Comparison of ENCODE assay signal across 8 cellular contexts in the genomic region with DNA sequence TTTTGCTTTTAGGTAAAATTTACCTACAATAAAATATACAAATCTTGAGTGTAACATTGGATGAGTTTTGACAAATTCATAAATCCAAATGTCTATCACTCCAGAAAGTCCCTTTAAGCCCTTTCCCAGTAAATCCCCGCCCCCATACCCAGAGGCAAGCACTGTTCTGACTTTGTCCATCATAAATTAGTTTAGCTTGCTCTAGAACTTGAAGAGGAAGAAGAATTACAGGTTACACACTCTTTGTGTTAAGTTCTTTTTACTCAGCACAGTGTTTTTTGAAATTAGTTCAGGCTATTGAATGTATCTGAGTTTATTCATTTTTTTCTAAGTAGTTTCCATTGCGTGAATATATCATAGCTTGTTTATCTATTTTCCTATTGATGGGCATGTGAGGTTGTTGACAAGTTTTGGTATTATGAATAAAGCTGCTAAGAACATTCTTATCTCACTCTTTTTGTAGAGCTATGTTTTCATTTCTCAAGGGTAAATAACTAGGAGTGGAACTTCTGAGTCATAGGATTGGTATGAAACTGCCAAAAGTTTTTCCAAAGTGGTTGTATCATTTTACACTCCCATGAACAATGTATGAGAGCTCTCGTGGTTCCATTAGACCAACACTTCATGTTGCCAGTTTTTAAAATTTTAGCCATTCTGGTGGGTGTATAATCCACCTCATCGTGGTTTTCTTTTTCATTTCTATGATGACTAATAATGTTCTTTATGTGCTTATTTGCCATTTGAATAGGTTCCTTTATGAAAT. TPM values are rescaled to one million over a fixed set of nuclear protein-coding genes. Genes with fewer than 3 reads are reported as not detected.
DNase-seq lines count a peak whose midpoint lies in the region; ATAC-seq and TF ChIP-seq lines count a peak whose summit lies in the region.

No MANE protein-coding gene starts in this region.

- H3K27me3 Mint-ChIP-seq in stimulated activated naive CD8-positive, alpha-beta T cell treated with anti-CD3 and anti-CD28 coated beads, Interleukin-15, Interleukin-2, amounts not matched to agents 100 ng/mL and 50 ng/mL, for 24 hours: no peaks in the 10 kb centered on the region

- intact Hi-C loops in PC-3 (cut with micrococcal nuclease): no loop called here

- H3K9me3 ChIP-seq in PC-3 (ENCODE audit: low read length): no peaks in the 10 kb centered on the region

- H3K4me3 Mint-ChIP-seq in stimulated activated naive CD8-positive, alpha-beta T cell treated with anti-CD3 and anti-CD28 coated beads, Interleukin-15, Interleukin-2, amounts not matched to agents 100 ng/mL and 50 ng/mL, for 24 hours: peak overlapping the region; percentile 48

- no TSS peak for BruUV-seq in PC-3 (replicated peaks; lab: Mats Ljungman, UMichigan)

- peak overlapping the region; percentile 78 for H3K4me2 ChIP-seq in PC-3 (ENCODE audit: low read length)

- peak; percentile 58 for ATAC-seq in GM21717 (IDR thresholded peaks at IDR 0.05; ENCODE audit: unreplicated experiment)
- peak; percentile 90 for ATAC-seq in PC-3

- peaks cover 7% of the 10 kb centered on the region for H3F3A ChIP-seq in PC-3 (ENCODE audit: low read length, unreplicated experiment)

- H3K9ac ChIP-seq in PC-3 (ENCODE audit: low read length): peak overlapping the region; percentile 17

- H3K4me3 ChIP-seq in BJ (ENCODE audit: low read depth, low read length) (no peak overlapping the region), PC-3 (ENCODE audit: low read length) (peak overlapping the region; percentile 26; the same call in 1 of the 2 replicates)

- H3K36me3 ChIP-seq in BJ (ENCODE audit: control insufficient read depth, insufficient read depth, low read length): no peaks in the 10 kb centered on the region
- H3K36me3 ChIP-seq in PC-3 (ENCODE audit: low read depth, low read length): no peaks in the 10 kb centered on the region

- H3K4me1 ChIP-seq in PC-3 (ENCODE audit: insufficient read depth, low read length): peaks cover 25% of the 10 kb centered on the region

- H3K79me2 ChIP-seq in PC-3 (ENCODE audit: low read length): no peaks in the 10 kb centered on the region

- peak; percentile 75 for DNase-seq in BJ (ENCODE audit: low read depth)
- peak; percentile 92 for DNase-seq in PC-3
- peak; percentile 89 for DNase-seq in fibroblast of gingiva (ENCODE audit: low read depth)
- no peak for DNase-seq in NCI-H526 treated with DMSO at 0.1 percent for 48 hours (lab: John Stamatoyannopoulos, UW)
- DNase-seq in NCI-H774 (lab: John Stamatoyannopoulos, UW): no peak
- no peak for DNase-seq in NCI-H1048 (lab: John Stamatoyannopoulos, UW)

- H3K27ac Mint-ChIP-seq in stimulated activated naive CD8-positive, alpha-beta T cell treated with anti-CD3 and anti-CD28 coated beads, Interleukin-15, Interleukin-2, amounts not matched to agents 100 ng/mL and 50 ng/mL, for 24 hours: peak overlapping the region; percentile 84

- H4K20me1 ChIP-seq in PC-3 (ENCODE audit: low read length): no peaks in the 10 kb centered on the region

- TF ChIP-seq CTCF in BJ (IDR thresholded peaks at IDR 0.05; ENCODE audit: insufficient read depth, low read depth, low read length) (no peak), PC-3 (conservative IDR thresholded peaks at IDR 0.05; ENCODE audit: low read depth, low read length) (no peak)

- no peaks in the 10 kb centered on the region for H3K9me3 Mint-ChIP-seq in stimulated activated naive CD8-positive, alpha-beta T cell treated with anti-CD3 and anti-CD28 coated beads, Interleukin-15, Interleukin-2, amounts not matched to agents 100 ng/mL and 50 ng/mL, for 24 hours

- no peaks in the 10 kb centered on the region for H3K9me2 ChIP-seq in PC-3 (replicated peaks; ENCODE audit: low read length)

- POLR2A ChIA-PET in BJ (lab: Charles Lee) (interaction anchor here (0.6 kb wide), 1 partner anchor 322 kb away, joined by 3 read pairs; the partner anchor contains the start of gene COPS4), PC-3 (lab: Charles Lee; ENCODE audit: unreplicated experiment) (no interaction called here)

- CTCF ChIA-PET in BJ (lab: Yijun Ruan, JAX) (interaction anchor here (0.7 to 0.8 kb wide), 3 partner anchors 39 to 92 kb away, joined by 3 to 4 read pairs (median 3); no protein-coding TSS in a partner anchor), PC-3 (lab: Charles Lee) (interaction anchor here (0.6 kb wide), 1 partner anchor 76 kb away, joined by 3 read pairs; no protein-coding TSS in a partner anchor)

- no peaks in the 10 kb centered on the region for H3K36me3 Mint-ChIP-seq in stimulated activated naive CD8-positive, alpha-beta T cell treated with anti-CD3 and anti-CD28 coated beads, Interleukin-15, Interleukin-2, amounts not matched to agents 100 ng/mL and 50 ng/mL, for 24 hours (ENCODE audit: low read depth)

- no peaks in the 10 kb centered on the region for H3K27me3 ChIP-seq in BJ (ENCODE audit: control insufficient read depth, insufficient read depth, low read length)
- no peaks in the 10 kb centered on the region for H3K27me3 ChIP-seq in PC-3 (ENCODE audit: low read length)

- H2AFZ ChIP-seq in PC-3 (ENCODE audit: low read length): no peak overlapping the region

- peaks cover 21% of the 10 kb centered on the region for H3K4me1 Mint-ChIP-seq in stimulated activated naive CD8-positive, alpha-beta T cell treated with anti-CD3 and anti-CD28 coated beads, Interleukin-15, Interleukin-2, amounts not matched to agents 100 ng/mL and 50 ng/mL, for 24 hours (ENCODE audit: low read depth)

- peak overlapping the region; percentile 70 for H3K27ac ChIP-seq in PC-3 (ENCODE audit: low read length)

RNA-seq across cellular contexts. Expression of gene HPSE, which starts 22.4 kb away (rescaled TPM):
- polyA plus RNA-seq in BJ (2011; rRNA removed): 0.71 and 1.1 TPM in 2 replicates
- polyA minus RNA-seq in BJ (2011; rRNA and poly(A)+ RNA removed): 0.36 and 0.43 TPM in 2 replicates
- total RNA-seq in PC-3 (2014; rRNA removed): 4.2 and 9.1 TPM in 2 replicates

Comparison
In these comparisons a context has a peak if more than half of its experiments do, and no peak if none do; other contexts are left out.
1. DNase-seq: peak in BJ (single experiment), PC-3 (single experiment) and fibroblast of gingiva (single experiment); none in NCI-H526 treated with DMSO at 0.1 percent for 48 hours (single experiment), NCI-H774 (single experiment) and NCI-H1048 (single experiment).